In the genomic region with DNA sequence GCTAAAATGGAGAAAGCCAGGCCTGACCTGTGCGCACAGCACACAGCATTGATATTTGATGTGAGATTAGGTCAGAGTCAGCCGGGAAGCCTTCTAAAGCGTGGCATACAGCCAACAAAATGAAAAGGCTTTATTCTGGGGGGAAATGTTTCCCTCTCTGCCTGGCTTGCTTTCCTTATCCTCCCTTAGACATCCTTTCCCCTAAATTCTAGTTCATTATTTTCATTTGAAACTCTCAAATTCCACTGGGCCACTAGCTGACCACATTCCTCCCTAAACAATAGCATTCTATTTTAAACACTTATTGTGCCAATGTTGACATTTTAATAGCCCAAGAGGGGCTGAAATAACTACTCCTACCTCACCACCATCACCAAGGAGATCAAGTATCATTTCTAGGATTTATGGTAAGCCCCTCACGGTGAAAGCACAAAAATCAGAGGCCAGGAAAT, we compare ENCODE assay signal across 12 cellular contexts. TPM values are rescaled to one million over a fixed set of nuclear protein-coding genes. Genes with fewer than 3 reads are reported as not detected.
A peak's percentile ranks its signal among the peaks of the same experiment; 100 is the strongest.
DNase-seq lines count a peak whose midpoint lies in the region; ATAC-seq, FAIRE-seq and TF ChIP-seq lines count a peak whose summit lies in the region.
"Had no signal": no experiment of that assay in that cellular context is flagged by ENCODE, and none has a peak within 500 bp of the region (broad histone marks: within the 10 kb centered on the region; RNA-seq: fewer than 3 reads in every experiment).

No MANE protein-coding gene starts in this region.

- H4K20me1 ChIP-seq in SK-N-SH (ENCODE audit: insufficient read depth) = no peaks in the 10 kb centered on the region

- CTCF ChIA-PET in SK-N-SH (lab: Yijun Ruan, JAX) = interaction anchor here (2.1 to 3.8 kb wide), 2 partner anchors 11 to 218 kb away, joined by 8 to 22 read pairs; no protein-coding TSS in a partner anchor

- peaks cover 4 to 8% of the 10 kb centered on the region in 2 experiments; a peak in 3 of 4 replicates for H3K4me1 ChIP-seq in SK-N-SH (ENCODE audit: control insufficient read depth in 1 of 2, insufficient read depth in 2 of 2, low read depth in 1 of 2, low read length in 1 of 2)

- H2AFZ ChIP-seq in SK-N-SH (ENCODE audit: low read depth) = no peak overlapping the region

- no peak for TF ChIP-seq CTCF in SK-N-SH (IDR thresholded peaks at IDR 0.05)

- POLR2A ChIA-PET in SK-N-SH (lab: Yijun Ruan, JAX) = no interaction called here

- DNase-seq in SK-N-SH = peak; percentile 24
- peak; percentile 83 for DNase-seq in astrocyte of the hippocampus (ENCODE audit: low read depth, low spot score)
- peak; percentile 21 for DNase-seq in urothelium cell line (ENCODE audit: low spot score)
- no peak for DNase-seq in NCI-H1694 treated with DMSO at 0.1 percent for 48 hours (lab: John Stamatoyannopoulos, UW)
- no peak for DNase-seq in LoVo (ENCODE audit: low spot score)
- DNase-seq: GDM1, NCI-H146, trophoblast cell had no signal

- no peaks in the 10 kb centered on the region for H3K36me3 ChIP-seq in SK-N-SH (replicated peaks in 1 of 2; ENCODE audit: control insufficient read depth in 1 of 2, insufficient read depth in 2 of 2, low read length in 1 of 2)

- TF ChIP-seq RAD21 in SK-N-SH (IDR thresholded peaks at IDR 0.05; ENCODE audit: low read length) = no peak

- H3K9me2 ChIP-seq in SK-N-SH = no peaks in the 10 kb centered on the region

- H3K4me3 ChIP-seq in SK-N-SH (ENCODE audit: low read depth in 2 of 2, low read length in 1 of 2) = no peak overlapping the region

- no peak for FAIRE-seq in urothelium cell line (lab: Jason Lieb, UNC)
- FAIRE-seq: HTR-8/SVneo had no signal

- H3K9me3 ChIP-seq in SK-N-SH = no peaks in the 10 kb centered on the region

- H3K4me2 ChIP-seq in SK-N-SH = no peak overlapping the region

- H3K79me2 ChIP-seq in SK-N-SH (ENCODE audit: insufficient read depth) = no peaks in the 10 kb centered on the region

- no peak for TF ChIP-seq EP300 in SK-N-SH (IDR thresholded peaks at IDR 0.05; ENCODE audit: borderline replicate concordance in 1 of 2, low read depth in 1 of 2, low read length in 1 of 2)

- H3K27ac ChIP-seq in SK-N-SH (ENCODE audit: low read depth in 2 of 2, low read length in 1 of 2) (no peak overlapping the region), layer of hippocampus (ENCODE audit: low read depth, low read length) (peak overlapping the region; percentile 25)

- H3K27me3 ChIP-seq in SK-N-SH (ENCODE audit: insufficient read depth) = no peaks in the 10 kb centered on the region
- H3K27me3 ChIP-seq in layer of hippocampus (ENCODE audit: control insufficient read depth, insufficient read depth, low read length) = no peaks in the 10 kb centered on the region

- H3F3A ChIP-seq in SK-N-SH (replicated peaks; ENCODE audit: insufficient read depth) = no peaks in the 10 kb centered on the region

- ATAC-seq in SK-N-SH treated with all-trans-retinoic acid at 6 μM for 48 hours (no peak), GM18861 (IDR thresholded peaks at IDR 0.05; ENCODE audit: unreplicated experiment) (no peak)

- 76% methylated on average over 4 of the region's 4 CpGs for WGBS in SK-N-SH (ENCODE audit: low lambda C conversion rate)

- no peak overlapping the region for H3K9ac ChIP-seq in SK-N-SH

TF ChIP-seq in SK-N-SH, 30 proteins besides CTCF, POLR2A, EP300 and RAD21:
- TF ChIP-seq POLR2AphosphoS5 (IDR thresholded peaks at IDR 0.05; ENCODE audit: low read depth, low read length) (no peak), GATA2 (CRISPR knock-in tag; IDR thresholded peaks at IDR 0.05) (no peak), CHD2 (IDR thresholded peaks at IDR 0.05; ENCODE audit: low read length, partially characterized antibody) (no peak), MEF2A (IDR thresholded peaks at IDR 0.05; ENCODE audit: borderline replicate concordance, low read depth) (no peak), FOXM1 (IDR thresholded peaks at IDR 0.05; ENCODE audit: low read depth) (no peak), GABPA (IDR thresholded peaks at IDR 0.05; ENCODE audit: low read depth) (no peak), YY1 (IDR thresholded peaks at IDR 0.05; ENCODE audit: low read depth) (no peak), RCOR1 (IDR thresholded peaks at IDR 0.05; ENCODE audit: low read length) (no peak), SMC3 (IDR thresholded peaks at IDR 0.05; ENCODE audit: low read depth, low read length) (no peak), JUND (IDR thresholded peaks at IDR 0.05) (no peak), NRF1 (IDR thresholded peaks at IDR 0.05; ENCODE audit: low read depth, low read length) (no peak), RFX5 (IDR thresholded peaks at IDR 0.05; ENCODE audit: low read length) (no peak), ELF1 (IDR thresholded peaks at IDR 0.05) (no peak)
- TF ChIP-seq, protein P1, sequence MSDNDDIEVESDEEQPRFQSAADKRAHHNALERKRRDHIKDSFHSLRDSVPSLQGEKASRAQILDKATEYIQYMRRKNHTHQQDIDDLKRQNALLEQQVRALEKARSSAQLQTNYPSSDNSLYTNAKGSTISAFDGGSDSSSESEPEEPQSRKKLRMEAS (IDR thresholded peaks at IDR 0.05; ENCODE audit: low read depth) = no peak
TF ChIP-seq in SK-N-SH: peak in this region for 0.

TF ChIP-seq in SK-N-SH treated with all-trans-retinoic acid at 6 μM for 48 hours, 23 proteins besides CTCF, POLR2A, EP300 and RAD21:
- no peak for TF ChIP-seq ZNF8 (CRISPR knock-in tag; IDR thresholded peaks at IDR 0.05)
- no peak for TF ChIP-seq CSDC2 (CRISPR knock-in tag; IDR thresholded peaks at IDR 0.05)
- no peak for TF ChIP-seq ZNF70 (CRISPR knock-in tag; IDR thresholded peaks at IDR 0.05)
- TF ChIP-seq OSR1 (CRISPR knock-in tag; IDR thresholded peaks at IDR 0.05) = no peak
- no peak for TF ChIP-seq TCF4 (CRISPR knock-in tag; IDR thresholded peaks at IDR 0.05; ENCODE audit: borderline replicate concordance)

RNA-seq across cellular contexts. Expression of gene LEPR, which starts 49.4 kb away (rescaled TPM):
- 2.3 and 3.2 TPM in 2 replicates for polyA plus RNA-seq in SK-N-SH (2012; rRNA removed)
- polyA plus RNA-seq in SK-N-SH (2012; cell fraction: cytosol; rRNA removed) = 4.3 and 5.1 TPM in 2 replicates
- polyA plus RNA-seq in SK-N-SH (2012; cell fraction: nucleus; rRNA removed) = 1.4 and 3.0 TPM in 2 replicates

RNA-seq across cellular contexts. Expression of gene LEPROT, which starts 49.4 kb away (rescaled TPM):
- 38.9 and 69.3 TPM in 2 replicates for polyA plus RNA-seq in SK-N-SH (2012; rRNA removed)
- 54.9 and 57.5 TPM in 2 replicates for polyA plus RNA-seq in SK-N-SH (2012; cell fraction: cytosol; rRNA removed)
- 19.8 and 51.3 TPM in 2 replicates for polyA plus RNA-seq in SK-N-SH (2012; cell fraction: nucleus; rRNA removed)

Comparison
In these comparisons a context has a peak if more than half of its experiments do, and no peak if none do; other contexts are left out.
1. DNase-seq: peak in SK-N-SH (single experiment), astrocyte of the hippocampus (single experiment) and urothelium cell line (single experiment); none in NCI-H1694 treated with DMSO at 0.1 percent for 48 hours (single experiment) and LoVo (single experiment).